Comparison of ENCODE assay signal across 27 cellular contexts in genomic region chr12:101327054-101327453, GRCh38.
"Had no signal": no experiment of that assay in that cellular context is flagged by ENCODE, and none has a peak within 500 bp of the region (broad histone marks: within the 10 kb centered on the region; RNA-seq: fewer than 3 reads in every experiment).

No MANE protein-coding gene starts in this region.

- H3K9me3 ChIP-seq: body of pancreas, esophagus squamous epithelium, gastroesophageal sphincter had no signal

- H3K4me1 ChIP-seq: body of pancreas, esophagus squamous epithelium, gastroesophageal sphincter had no signal

- H3K4me3 Mint-ChIP-seq: activated CD4-positive, alpha-beta memory T cell treated with anti-CD3 and anti-CD28 coated beads for 36 hours; activated CD4-positive, alpha-beta T cell treated with anti-CD3 and anti-CD28 coated beads for 36 hours; activated CD4-positive, alpha-beta T cell treated with anti-CD3 and anti-CD28 coated beads, Interleukin-2, amount 10 ng/mL, durations not matched to agents 24 days and 14 days; activated CD8-positive, alpha-beta T cell treated with anti-CD3 and anti-CD28 coated beads, Interleukin-2, amount 10 ng/mL, durations not matched to agents 7 days and 5 days; activated naive CD4-positive, alpha-beta T cell treated with anti-CD3 and anti-CD28 coated beads, Interleukin-2, amount 10 ng/mL, durations not matched to agents 7 days and 5 days; activated naive CD8-positive, alpha-beta T cell; activated T-cell treated with anti-CD3 and anti-CD28 coated beads, Interleukin-2, amount 50 U/mL, for 24 hours; activated T-cell treated with anti-CD3 and anti-CD28 coated beads, Interleukin-2, amount 50 U/mL, for 72 hours; effector memory CD8-positive, alpha-beta T cell had no signal

- H3K27ac Mint-ChIP-seq: activated CD4-positive, alpha-beta memory T cell treated with anti-CD3 and anti-CD28 coated beads for 36 hours; activated CD4-positive, alpha-beta T cell treated with anti-CD3 and anti-CD28 coated beads for 36 hours; activated CD4-positive, alpha-beta T cell treated with anti-CD3 and anti-CD28 coated beads, Interleukin-2, amount 10 ng/mL, durations not matched to agents 24 days and 14 days; activated CD8-positive, alpha-beta T cell treated with anti-CD3 and anti-CD28 coated beads, Interleukin-2, amount 10 ng/mL, durations not matched to agents 7 days and 5 days; activated naive CD4-positive, alpha-beta T cell treated with anti-CD3 and anti-CD28 coated beads, Interleukin-2, amount 10 ng/mL, durations not matched to agents 7 days and 5 days; activated naive CD8-positive, alpha-beta T cell; activated T-cell treated with anti-CD3 and anti-CD28 coated beads, Interleukin-2, amount 50 U/mL, for 24 hours; effector memory CD8-positive, alpha-beta T cell had no signal

- H3K27ac ChIP-seq: body of pancreas, esophagus squamous epithelium, gastroesophageal sphincter had no signal

- H3K27me3 Mint-ChIP-seq: activated CD4-positive, alpha-beta memory T cell treated with anti-CD3 and anti-CD28 coated beads for 36 hours; activated CD4-positive, alpha-beta T cell treated with anti-CD3 and anti-CD28 coated beads for 36 hours; activated CD4-positive, alpha-beta T cell treated with anti-CD3 and anti-CD28 coated beads, Interleukin-2, amount 10 ng/mL, durations not matched to agents 24 days and 14 days; activated naive CD4-positive, alpha-beta T cell treated with anti-CD3 and anti-CD28 coated beads, Interleukin-2, amount 10 ng/mL, durations not matched to agents 7 days and 5 days; activated naive CD8-positive, alpha-beta T cell; activated T-cell treated with anti-CD3 and anti-CD28 coated beads, Interleukin-2, amount 50 U/mL, for 24 hours; effector memory CD8-positive, alpha-beta T cell had no signal

- H3K9me3 Mint-ChIP-seq: activated CD4-positive, alpha-beta memory T cell treated with anti-CD3 and anti-CD28 coated beads for 36 hours; activated CD4-positive, alpha-beta T cell treated with anti-CD3 and anti-CD28 coated beads, Interleukin-2, amount 10 ng/mL, durations not matched to agents 24 days and 14 days; activated naive CD4-positive, alpha-beta T cell treated with anti-CD3 and anti-CD28 coated beads, Interleukin-2, amount 10 ng/mL, durations not matched to agents 7 days and 5 days; activated T-cell treated with anti-CD3 and anti-CD28 coated beads, Interleukin-2, amount 50 U/mL, for 24 hours; activated T-cell treated with anti-CD3 and anti-CD28 coated beads, Interleukin-2, amount 50 U/mL, for 72 hours; effector memory CD8-positive, alpha-beta T cell had no signal

- ATAC-seq: activated CD4-positive, alpha-beta T cell treated with anti-CD3 and anti-CD28 coated beads for 36 hours; activated CD8-positive, alpha-beta T cell treated with anti-CD3 and anti-CD28 coated beads, Interleukin-2, amount 10 ng/mL, durations not matched to agents 7 days and 5 days; activated T-cell treated with anti-CD3 and anti-CD28 coated beads, Interleukin-2, amount 50 U/mL, for 72 hours; body of pancreas; effector memory CD8-positive, alpha-beta T cell; gastroesophageal sphincter had no signal

- DNase-seq: activated CD4-positive, alpha-beta memory T cell treated with anti-CD3 and anti-CD28 coated beads for 36 hours; activated CD4-positive, alpha-beta T cell treated with anti-CD3 and anti-CD28 coated beads for 36 hours; activated CD4-positive, alpha-beta T cell treated with anti-CD3 and anti-CD28 coated beads, Interleukin-2, amount 10 ng/mL, durations not matched to agents 24 days and 14 days; activated CD4-positive, CD25-positive, alpha-beta regulatory T cell; activated CD4-positive, CD25-positive, alpha-beta regulatory T cell treated with anti-CD3 and anti-CD28 coated beads, Interleukin-2, amount 50 U/mL, for 72 hours; activated CD8-positive, alpha-beta memory T cell treated with anti-CD3 and anti-CD28 coated beads, Interleukin-2, amount 50 U/mL, for 48 hours; activated CD8-positive, alpha-beta T cell treated with anti-CD3 and anti-CD28 coated beads, Interleukin-2, amount 10 ng/mL, durations not matched to agents 7 days and 5 days; activated gamma-delta T cell; activated naive CD4-positive, alpha-beta T cell; activated naive CD4-positive, alpha-beta T cell treated with anti-CD3 and anti-CD28 coated beads, Interleukin-2, amount 10 ng/mL, durations not matched to agents 7 days and 5 days; activated T-cell treated with anti-CD3 and anti-CD28 coated beads for 4 hours; activated T-cell treated with anti-CD3 and anti-CD28 coated beads, Interleukin-2, amount 50 U/mL, for 24 hours; activated T-cell treated with anti-CD3 and anti-CD28 coated beads, Interleukin-2, amount 50 U/mL, for 72 hours; amniotic stem cell; aorta; body of pancreas; caudate nucleus; cortex of kidney; dermis blood vessel endothelial cell; effector CD4-positive, alpha-beta T cell; effector memory CD8-positive, alpha-beta T cell; esophagus squamous epithelium; foreskin melanocyte; T-helper 1 cell; T-helper 2 cell had no signal

- H3K27me3 ChIP-seq: body of pancreas, esophagus squamous epithelium, gastroesophageal sphincter had no signal

- H3K4me1 Mint-ChIP-seq: activated CD4-positive, alpha-beta T cell treated with anti-CD3 and anti-CD28 coated beads for 36 hours; activated CD4-positive, alpha-beta T cell treated with anti-CD3 and anti-CD28 coated beads, Interleukin-2, amount 10 ng/mL, durations not matched to agents 24 days and 14 days; activated naive CD4-positive, alpha-beta T cell treated with anti-CD3 and anti-CD28 coated beads, Interleukin-2, amount 10 ng/mL, durations not matched to agents 7 days and 5 days had no signal

- H3K4me3 ChIP-seq: body of pancreas, esophagus squamous epithelium, gastroesophageal sphincter had no signal
